8 cellular contexts compared by ENCODE assay signal in the genomic region with DNA sequence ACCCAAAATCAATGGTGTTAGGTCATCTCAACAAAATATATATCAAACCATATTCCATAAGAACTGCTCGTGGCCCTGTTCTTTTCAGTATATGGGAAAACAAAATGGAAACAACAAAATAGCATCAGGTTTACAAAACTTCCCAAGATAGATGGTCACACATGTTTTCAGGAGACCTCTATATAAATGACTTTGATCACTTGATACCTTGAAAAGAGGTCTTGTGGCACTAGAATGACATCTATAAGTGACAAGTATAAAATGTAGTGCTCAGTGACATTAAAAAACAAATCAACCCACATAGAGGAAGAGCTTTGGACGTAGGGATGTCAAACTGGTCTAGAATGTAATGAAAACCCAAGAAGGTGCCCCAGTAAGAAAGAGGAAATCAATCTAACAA. TPM values are rescaled to one million over a fixed set of nuclear protein-coding genes. Genes with fewer than 3 reads are reported as not detected.
DNase-seq lines count a peak whose midpoint lies in the region; ATAC-seq and TF ChIP-seq lines count a peak whose summit lies in the region.
"Not testable (repeated sequence)": the region's sequence is repeated elsewhere in the genome, so short reads cannot be mapped to it uniquely, and the experiment has no call there.

A gene with protein sequence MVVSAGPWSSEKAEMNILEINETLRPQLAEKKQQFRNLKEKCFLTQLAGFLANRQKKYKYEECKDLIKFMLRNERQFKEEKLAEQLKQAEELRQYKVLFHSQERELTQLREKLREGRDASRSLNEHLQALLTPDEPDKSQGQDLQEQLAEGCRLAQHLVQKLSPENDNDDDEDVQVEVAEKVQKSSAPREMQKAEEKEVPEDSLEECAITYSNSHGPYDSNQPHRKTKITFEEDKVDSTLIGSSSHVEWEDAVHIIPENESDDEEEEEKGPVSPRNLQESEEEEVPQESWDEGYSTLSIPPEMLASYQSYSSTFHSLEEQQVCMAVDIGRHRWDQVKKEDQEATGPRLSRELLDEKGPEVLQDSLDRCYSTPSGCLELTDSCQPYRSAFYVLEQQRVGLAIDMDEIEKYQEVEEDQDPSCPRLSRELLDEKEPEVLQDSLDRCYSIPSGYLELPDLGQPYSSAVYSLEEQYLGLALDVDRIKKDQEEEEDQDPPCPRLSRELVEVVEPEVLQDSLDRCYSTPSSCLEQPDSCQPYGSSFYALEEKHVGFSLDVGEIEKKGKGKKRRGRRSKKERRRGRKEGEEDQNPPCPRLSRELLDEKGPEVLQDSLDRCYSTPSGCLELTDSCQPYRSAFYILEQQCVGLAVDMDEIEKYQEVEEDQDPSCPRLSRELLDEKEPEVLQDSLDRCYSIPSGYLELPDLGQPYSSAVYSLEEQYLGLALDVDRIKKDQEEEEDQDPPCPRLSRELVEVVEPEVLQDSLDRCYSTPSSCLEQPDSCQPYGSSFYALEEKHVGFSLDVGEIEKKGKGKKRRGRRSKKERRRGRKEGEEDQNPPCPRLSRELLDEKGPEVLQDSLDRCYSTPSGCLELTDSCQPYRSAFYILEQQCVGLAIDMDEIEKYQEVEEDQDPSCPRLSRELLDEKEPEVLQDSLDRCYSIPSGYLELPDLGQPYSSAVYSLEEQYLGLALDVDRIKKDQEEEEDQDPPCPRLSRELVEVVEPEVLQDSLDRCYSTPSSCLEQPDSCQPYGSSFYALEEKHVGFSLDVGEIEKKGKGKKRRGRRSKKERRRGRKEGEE (N-terminal part only) (plus strand): TSS at position 301 of the 400 bp plus-strand sequence. CDS start 888 bp downstream, outside the sequence.

- not testable (repeated sequence) for TF ChIP-seq CTCF in HCT116 (IDR thresholded peaks at IDR 0.05 in 2 of 3, conservative IDR thresholded peaks at IDR 0.05 in 1 of 3; ENCODE audit: borderline replicate concordance in 1 of 3, insufficient read depth in 1 of 3, low read depth in 2 of 3, low read length in 2 of 3); esophagus squamous epithelium (IDR thresholded peaks at IDR 0.05); lower lobe of right lung (IDR thresholded peaks at IDR 0.05); neural progenitor cell (IDR thresholded peaks at IDR 0.05); stomach (IDR thresholded peaks at IDR 0.05); vagina (IDR thresholded peaks at IDR 0.05)

- H3K4me1 Mint-ChIP-seq in activated CD4-positive, alpha-beta T cell treated with anti-CD3 and anti-CD28 coated beads for 36 hours; activated naive CD4-positive, alpha-beta T cell treated with anti-CD3 and anti-CD28 coated beads for 36 hours (ENCODE audit: low read depth); neural progenitor cell: not testable (repeated sequence)

- H3K27ac ChIP-seq in HCT116 (ENCODE audit: low read depth, low read length); esophagus squamous epithelium; lower lobe of right lung; neural progenitor cell; stomach; vagina: not testable (repeated sequence)

- not testable (repeated sequence) for DNase-seq in HCT116 (ENCODE audit: low read depth, low spot score); activated CD4-positive, alpha-beta T cell treated with anti-CD3 and anti-CD28 coated beads for 36 hours; activated naive CD4-positive, alpha-beta T cell treated with anti-CD3 and anti-CD28 coated beads for 36 hours; esophagus squamous epithelium (lab: John Stamatoyannopoulos, UW); lower lobe of right lung; neural progenitor cell (ENCODE audit: low spot score); stomach; vagina (ENCODE audit: extremely low spot score in 2 of 2)

- H3K4me2 ChIP-seq in HCT116 (ENCODE audit: low read length); neural progenitor cell: not testable (repeated sequence)

- H3K4me3 ChIP-seq in HCT116 (replicated peaks in 1 of 2; ENCODE audit: low read depth in 1 of 2, low read length in 2 of 2); esophagus squamous epithelium; lower lobe of right lung; neural progenitor cell; stomach; vagina: not testable (repeated sequence)

- not testable (repeated sequence) for H3K27me3 Mint-ChIP-seq in activated CD4-positive, alpha-beta T cell treated with anti-CD3 and anti-CD28 coated beads for 36 hours; activated naive CD4-positive, alpha-beta T cell treated with anti-CD3 and anti-CD28 coated beads for 36 hours (ENCODE audit: low read depth); neural progenitor cell (ENCODE audit: insufficient read depth, low read depth)

- H3K4me3 Mint-ChIP-seq in activated CD4-positive, alpha-beta T cell treated with anti-CD3 and anti-CD28 coated beads for 36 hours; activated naive CD4-positive, alpha-beta T cell treated with anti-CD3 and anti-CD28 coated beads for 36 hours; neural progenitor cell: not testable (repeated sequence)

- not testable (repeated sequence) for H3K9me2 ChIP-seq in HCT116 (ENCODE audit: insufficient read depth)

- TF ChIP-seq POLR2A in HCT116 (IDR thresholded peaks at IDR 0.05; ENCODE audit: borderline replicate concordance, extremely low read depth, insufficient read depth, insufficient read length); esophagus squamous epithelium (IDR thresholded peaks at IDR 0.05); stomach (IDR thresholded peaks at IDR 0.05); vagina (IDR thresholded peaks at IDR 0.05): not testable (repeated sequence)

- not testable (repeated sequence) for H3K9ac ChIP-seq in HCT116 (ENCODE audit: low read length); neural progenitor cell

- H3K36me3 Mint-ChIP-seq in activated CD4-positive, alpha-beta T cell treated with anti-CD3 and anti-CD28 coated beads for 36 hours (ENCODE audit: low read depth); activated naive CD4-positive, alpha-beta T cell treated with anti-CD3 and anti-CD28 coated beads for 36 hours (ENCODE audit: low read depth); neural progenitor cell: not testable (repeated sequence)

- H3K4me1 ChIP-seq in HCT116 (ENCODE audit: control insufficient read depth in 1 of 2, insufficient read depth in 2 of 2, low read length in 2 of 2); esophagus squamous epithelium; lower lobe of right lung; neural progenitor cell; stomach; vagina: not testable (repeated sequence)

- CTCF ChIA-PET in HCT116 (lab: Charles Lee); activated CD4-positive, alpha-beta T cell treated with anti-CD3 and anti-CD28 coated beads for 36 hours (lab: Charles Lee); activated naive CD4-positive, alpha-beta T cell treated with anti-CD3 and anti-CD28 coated beads for 36 hours (lab: Charles Lee): not testable (repeated sequence)

- not testable (repeated sequence) for H3K27ac Mint-ChIP-seq in activated CD4-positive, alpha-beta T cell treated with anti-CD3 and anti-CD28 coated beads for 36 hours; activated naive CD4-positive, alpha-beta T cell treated with anti-CD3 and anti-CD28 coated beads for 36 hours; neural progenitor cell

- not testable (repeated sequence) for H3K27me3 ChIP-seq in HCT116 (ENCODE audit: insufficient read depth, low read length); esophagus squamous epithelium; lower lobe of right lung (ENCODE audit: low read depth); neural progenitor cell; stomach; vagina

- H3K9me3 ChIP-seq in HCT116 (ENCODE audit: control insufficient read depth in 1 of 2, insufficient read depth in 1 of 2, low read depth in 1 of 2, low read length in 2 of 2); esophagus squamous epithelium; lower lobe of right lung; neural progenitor cell (ENCODE audit: low read depth); stomach; vagina: not testable (repeated sequence)

- POLR2A ChIA-PET in HCT116 (lab: Charles Lee); activated CD4-positive, alpha-beta T cell treated with anti-CD3 and anti-CD28 coated beads for 36 hours (lab: Charles Lee): not testable (repeated sequence)

- intact Hi-C loops in HCT116 (cut with micrococcal nuclease); activated CD4-positive, alpha-beta T cell treated with anti-CD3 and anti-CD28 coated beads for 36 hours (cut with DNase I, micrococcal nuclease); activated naive CD4-positive, alpha-beta T cell treated with anti-CD3 and anti-CD28 coated beads for 36 hours (cut with micrococcal nuclease); esophagus squamous epithelium (cut with DNase I); lower lobe of right lung (cut with DNase I); stomach (cut with DNase I; ENCODE audit: low total_unique reads); vagina (cut with DNase I): not testable (repeated sequence)

- BruUV-seq in HCT116 (replicated peaks; lab: Mats Ljungman, UMichigan), result not testable (repeated sequence)

- not testable (repeated sequence) for H4K20me1 ChIP-seq in HCT116 (ENCODE audit: insufficient read depth); neural progenitor cell (ENCODE audit: low read depth)

- not testable (repeated sequence) for H3K9me3 Mint-ChIP-seq in activated CD4-positive, alpha-beta T cell treated with anti-CD3 and anti-CD28 coated beads for 36 hours (ENCODE audit: low read depth); activated naive CD4-positive, alpha-beta T cell treated with anti-CD3 and anti-CD28 coated beads for 36 hours; neural progenitor cell

- H3K36me3 ChIP-seq in HCT116 (ENCODE audit: control insufficient read depth in 1 of 2, insufficient read depth in 2 of 2, low read length in 2 of 2); esophagus squamous epithelium; lower lobe of right lung; neural progenitor cell; stomach; vagina: not testable (repeated sequence)

- WGBS in esophagus squamous epithelium, 2 donors, result 69% methylated on average over 1 of the region's 2 CpGs; no CpG with 5 or more reads in 1 of the 2 donors
- 86 to 100% (median 91%) methylated on average over 1 of the region's 2 CpGs; no CpG with 5 or more reads in 1 of the 5 donors for WGBS in stomach, 5 donors

- not testable (repeated sequence) for H2AFZ ChIP-seq in HCT116 (ENCODE audit: low read depth, low read length, poor library complexity, severe bottlenecking); neural progenitor cell (replicated peaks)

- not testable (repeated sequence) for ATAC-seq in HCT116; activated CD4-positive, alpha-beta T cell treated with anti-CD3 and anti-CD28 coated beads for 36 hours; lower lobe of right lung

- not testable (repeated sequence) for H3F3A ChIP-seq in neural progenitor cell (ENCODE audit: low read depth)

- H3K79me2 ChIP-seq in HCT116 (ENCODE audit: insufficient read depth, low read length); neural progenitor cell (ENCODE audit: low read depth): not testable (repeated sequence)

- not testable (repeated sequence) for TF ChIP-seq RAD21 in HCT116 (IDR thresholded peaks at IDR 0.05; ENCODE audit: low read depth)

- RAD21 ChIA-PET in HCT116 (lab: Charles Lee; ENCODE audit: low non-redundant PET in 1 of 2, low total read pairs in 2 of 2, uncharacterized antibody in 2 of 2, unreplicated experiment in 2 of 2), result not testable (repeated sequence)

- TF ChIP-seq EP300 in stomach (IDR thresholded peaks at IDR 0.05), result not testable (repeated sequence)

RNA-seq across cellular contexts. Expression of the gene that starts here (rescaled TPM):
- total RNA-seq in HCT116 (2021; ENCODE audit: unreplicated experiment) (11.6 TPM), esophagus squamous epithelium (10 to 100 TPM in 3 of 4 donors, 1 to 10 TPM in 1; 8.6 to 20.7 (median 12.3) TPM), lower lobe of right lung (22.9 TPM), neural progenitor cell (ENCODE audit: low replicate concordance) (15.1 and 15.4 TPM in 2 replicates), stomach (10 to 100 TPM; 14.2 to 39.7 (median 30.9) TPM), vagina (29.7 TPM)
- 4.1 and 5.1 TPM in 2 replicates for polyA plus RNA-seq in HCT116 (2012)
- 10 to 100 TPM; 15.0 to 16.1 TPM for total RNA-seq in activated CD4-positive, alpha-beta T cell treated with anti-CD3 and anti-CD28 coated beads for 36 hours
- total RNA-seq in activated naive CD4-positive, alpha-beta T cell treated with anti-CD3 and anti-CD28 coated beads for 36 hours, result 10 to 100 TPM; 13.0 to 13.3 TPM
- 1 to 10 TPM; 3.2 to 3.5 (median 3.5) TPM for polyA plus RNA-seq in stomach
